Comparison of ENCODE assay signal across 12 cellular contexts in genomic region chr11:46272816-46273427, GRCh38. TPM values are rescaled to one million over a fixed set of nuclear protein-coding genes. Genes with fewer than 3 reads are reported as not detected.
DNase-seq lines count a peak whose midpoint lies in the region; ATAC-seq and TF ChIP-seq lines count a peak whose summit lies in the region.
"Had no signal": no experiment of that assay in that cellular context is flagged by ENCODE, and none has a peak within 500 bp of the region (broad histone marks: within the 10 kb centered on the region; RNA-seq: fewer than 3 reads in every experiment).

No MANE protein-coding gene starts in this region.

- no peak for TF ChIP-seq CTCF in colonic mucosa (IDR thresholded peaks at IDR 0.05)

- H3K9me3 ChIP-seq in MG63 (no peaks in the 10 kb centered on the region), colonic mucosa (no peaks in the 10 kb centered on the region)

- H3K36me3 ChIP-seq in MG63 = no peaks in the 10 kb centered on the region
- H3K36me3 ChIP-seq in colonic mucosa = no peaks in the 10 kb centered on the region

- ATAC-seq in HG02884 (IDR thresholded peaks at IDR 0.05; ENCODE audit: unreplicated experiment) (no peak), HG03432 (IDR thresholded peaks at IDR 0.05; ENCODE audit: unreplicated experiment) (no peak), HG03460 (IDR thresholded peaks at IDR 0.05; ENCODE audit: unreplicated experiment) (no peak)

- H3K27me3 ChIP-seq in MG63 (no peaks in the 10 kb centered on the region), colonic mucosa (no peaks in the 10 kb centered on the region)

- peak overlapping the region; percentile 92 for H3K27ac ChIP-seq in colonic mucosa

- H3K4me3 ChIP-seq in MG63 (no peak overlapping the region), colonic mucosa (no peak overlapping the region)

- peaks cover 21% of the 10 kb centered on the region for H3K4me1 ChIP-seq in colonic mucosa

- intact Hi-C loops in colonic mucosa (cut with DNase I) = no loop called here

- peak overlapping the region in 1 of 2 donors; percentile 81 for H3K9ac ChIP-seq in colonic mucosa (ENCODE audit: low read depth in 2 of 2, low read length in 2 of 2)

- DNase-seq in A172 (ENCODE audit: low spot score) (peak; percentile 83), MG63 (peak; percentile 81), colonic mucosa (peak; percentile 84), mucosa of gallbladder (ENCODE audit: low spot score) (peak; percentile 54), NCI-H446 treated with DMSO at 0.1 percent for 48 hours (lab: John Stamatoyannopoulos, UW) (no peak)
- DNase-seq: activated T-cell treated with anti-CD3 and anti-CD28 coated beads, Interleukin-2, amount 50 U/mL, for 48 hours; CD4-positive, CD25-positive, alpha-beta regulatory T cell; naive B cell; NCI-H510A had no signal

RNA-seq across cellular contexts. Expression of gene CREB3L1, which starts 4.5 kb away (rescaled TPM):
- total RNA-seq in A172 (2014; rRNA removed; shearing (Covaris generic)) = 7.5 and 15.4 TPM in 2 replicates
- 2.5 and 12.5 TPM in 2 replicates for total RNA-seq in MG63 (2014; rRNA removed; shearing (Covaris generic); ENCODE audit: low replicate concordance)
- total RNA-seq in colonic mucosa (100 to 1,000 TPM; 143 to 150 TPM), mucosa of gallbladder (81.6 TPM)
- total RNA-seq: CD4-positive, CD25-positive, alpha-beta regulatory T cell had no signal
